In the genomic region with DNA sequence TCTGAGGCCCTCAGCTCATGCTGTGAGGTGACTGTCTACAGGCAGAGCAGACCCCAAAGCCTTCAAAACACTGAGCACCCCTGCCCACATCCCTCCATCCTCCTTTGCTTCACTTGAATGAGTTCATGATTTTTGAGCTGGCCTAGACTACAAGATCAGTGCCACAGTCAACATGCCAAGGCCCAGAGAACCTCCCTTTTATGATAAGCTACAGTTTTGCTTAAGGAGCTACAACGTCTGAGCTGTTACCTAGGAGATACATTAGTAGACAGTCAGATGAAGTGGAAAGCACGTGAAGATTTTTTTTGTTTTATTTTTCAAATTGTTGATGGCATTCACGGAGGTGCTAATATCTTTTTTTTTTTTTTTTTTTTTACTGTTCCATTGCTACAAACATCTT, we compare ENCODE assay signal across 21 cellular contexts.
DNase-seq lines count a peak whose midpoint lies in the region; ATAC-seq and TF ChIP-seq lines count a peak whose summit lies in the region.
"Had no signal": no experiment of that assay in that cellular context is flagged by ENCODE, and none has a peak within 500 bp of the region (broad histone marks: within the 10 kb centered on the region; RNA-seq: fewer than 3 reads in every experiment).

No MANE protein-coding gene starts in this region.

- CTCF ChIA-PET in Calu3 (lab: Charles Lee), result interaction anchor here (0.7 kb wide), 1 partner anchor 26 kb away, joined by 6 read pairs; no protein-coding TSS in a partner anchor

- no peaks in the 10 kb centered on the region for H3K36me3 Mint-ChIP-seq in activated T-helper 17 cell treated with anti-CD3 and anti-CD28 coated beads, Interleukin-2, amount 50 U/mL, for 72 hours (ENCODE audit: low read depth)
- H3K36me3 Mint-ChIP-seq in Calu3 (ENCODE audit: insufficient read depth, unreplicated experiment), result no peaks in the 10 kb centered on the region

- peaks cover 32% of the 10 kb centered on the region for H3K27me3 Mint-ChIP-seq in activated T-helper 17 cell treated with anti-CD3 and anti-CD28 coated beads, Interleukin-2, amount 50 U/mL, for 72 hours
- no peaks in the 10 kb centered on the region for H3K27me3 Mint-ChIP-seq in Calu3 (ENCODE audit: unreplicated experiment)

- H3K27me3 ChIP-seq in heart right ventricle (peaks cover 0 to 29% (median 0%) of the 10 kb centered on the region in 7 donors), endocrine pancreas (ENCODE audit: control insufficient read depth, insufficient read depth, low read length) (no peaks in the 10 kb centered on the region), psoas muscle (ENCODE audit: insufficient read depth in 3 of 3, low read length in 2 of 3) (no peaks in the 10 kb centered on the region)
- H3K27me3 ChIP-seq: BLaER1 treated with 17β-estradiol and CSF1 and Interleukin-3, amounts not matched to agents 10 nM and 100 nM had no signal

- H3K36me3 ChIP-seq in heart right ventricle, result no peaks in the 10 kb centered on the region
- no peaks in the 10 kb centered on the region for H3K36me3 ChIP-seq in endocrine pancreas (ENCODE audit: control insufficient read depth, insufficient read depth, low read length)
- H3K36me3 ChIP-seq in psoas muscle (ENCODE audit: insufficient read depth in 1 of 2, low read depth in 1 of 2), result peaks cover 0 to 4% of the 10 kb centered on the region in 2 donors
- H3K36me3 ChIP-seq: BLaER1 treated with 17β-estradiol and CSF1 and Interleukin-3, amounts not matched to agents 10 nM and 100 nM had no signal

- no peaks in the 10 kb centered on the region for H3K9me3 Mint-ChIP-seq in activated T-helper 17 cell treated with anti-CD3 and anti-CD28 coated beads, Interleukin-2, amount 50 U/mL, for 72 hours
- no peaks in the 10 kb centered on the region for H3K9me3 Mint-ChIP-seq in Calu3 (ENCODE audit: low read depth, unreplicated experiment)
- H3K9me3 Mint-ChIP-seq: CD4-positive, alpha-beta T cell had no signal

- intact Hi-C loops in left cardiac atrium (cut with DNase I), result no loop called here
- intact Hi-C loops in heart right ventricle (cut with DNase I), result no loop called here
- intact Hi-C loops in psoas muscle (cut with DNase I), result no loop called here
- intact Hi-C loops in Calu3 (cut with micrococcal nuclease; ENCODE audit: unreplicated experiment), result no loop called here
- intact Hi-C loops in posterior cingulate gyrus (cut with DNase I), result no loop called here

- no peaks in the 10 kb centered on the region for H3K4me1 Mint-ChIP-seq in activated T-helper 17 cell treated with anti-CD3 and anti-CD28 coated beads, Interleukin-2, amount 50 U/mL, for 72 hours
- H3K4me1 Mint-ChIP-seq in Calu3 (ENCODE audit: low read depth, unreplicated experiment), result peaks cover 16% of the 10 kb centered on the region

- no peak overlapping the region for H3K9ac ChIP-seq in endocrine pancreas (ENCODE audit: control insufficient read depth, insufficient read depth, low read length)
- H3K9ac ChIP-seq: BLaER1 treated with 17β-estradiol and CSF1 and Interleukin-3, amounts not matched to agents 10 nM and 100 nM had no signal

- H3K4me1 ChIP-seq in heart right ventricle (peaks cover 0 to 29% (median 8%) of the 10 kb centered on the region in 9 donors), endocrine pancreas (ENCODE audit: control insufficient read depth, insufficient read depth, low read length) (no peaks in the 10 kb centered on the region), psoas muscle (peaks cover 47% of the 10 kb centered on the region)
- H3K4me1 ChIP-seq: BLaER1 treated with 17β-estradiol and CSF1 and Interleukin-3, amounts not matched to agents 10 nM and 100 nM had no signal

- no peak overlapping the region for H3K4me3 ChIP-seq in heart right ventricle
- H3K4me3 ChIP-seq in endocrine pancreas (ENCODE audit: control insufficient read depth, insufficient read depth, low read length), result peak overlapping the region; percentile 54
- no peak overlapping the region for H3K4me3 ChIP-seq in psoas muscle
- H3K4me3 ChIP-seq: A549; BLaER1 treated with 17β-estradiol and CSF1 and Interleukin-3, amounts not matched to agents 10 nM and 100 nM had no signal

- H3K4me3 Mint-ChIP-seq in activated T-helper 17 cell treated with anti-CD3 and anti-CD28 coated beads, Interleukin-2, amount 50 U/mL, for 72 hours, result no peak overlapping the region
- H3K4me3 Mint-ChIP-seq in Calu3 (ENCODE audit: low read depth, unreplicated experiment), result no peak overlapping the region
- H3K4me3 Mint-ChIP-seq: CD4-positive, alpha-beta T cell had no signal

- DNase-seq in left cardiac atrium (no peak), heart right ventricle (no peak), psoas muscle (no peak), Calu3 (no peak), posterior cingulate gyrus (no peak)
- DNase-seq: AML-193; CD4-positive, alpha-beta T cell; DND-41; H7; NCI-H1417 treated with DMSO at 0.1 percent for 48 hours; NCI-H1694 treated with DMSO at 0.1 percent for 48 hours; NCI-H2171 treated with DMSO at 0.1 percent for 48 hours; NCI-H446; NCI-H524 treated with DMSO at 0.1 percent for 48 hours; NCI-H82 had no signal

- no peak overlapping the region for H3K27ac Mint-ChIP-seq in activated T-helper 17 cell treated with anti-CD3 and anti-CD28 coated beads, Interleukin-2, amount 50 U/mL, for 72 hours
- no peak overlapping the region for H3K27ac Mint-ChIP-seq in Calu3 (ENCODE audit: unreplicated experiment)
- H3K27ac Mint-ChIP-seq: CD4-positive, alpha-beta T cell had no signal

- H3K27ac ChIP-seq in heart right ventricle, result no peak overlapping the region
- H3K27ac ChIP-seq in psoas muscle, result peak overlapping the region; percentile 53
- H3K27ac ChIP-seq: A549; BLaER1 treated with 17β-estradiol and CSF1 and Interleukin-3, amounts not matched to agents 10 nM and 100 nM; RWPE1 had no signal

- ATAC-seq in left cardiac atrium (peak; percentile 41 to 59), heart right ventricle (no peak), psoas muscle (no peak)
- no peak for ATAC-seq in activated T-helper 17 cell treated with anti-CD3 and anti-CD28 coated beads, Interleukin-2, amount 50 U/mL, for 72 hours (replicated peaks)
- ATAC-seq: A549, Panc1 had no signal

- 86 to 90% methylated on average over 3 of the region's 3 CpGs for WGBS in heart right ventricle, 2 donors
- 88 to 99% (median 90%) methylated on average over 3 of the region's 3 CpGs for WGBS in psoas muscle, 3 donors

- BruUV-seq in Calu3 (replicated peaks; lab: Mats Ljungman, UMichigan), result no TSS peak

- no peaks in the 10 kb centered on the region for H3K9me3 ChIP-seq in heart right ventricle
- H3K9me3 ChIP-seq in endocrine pancreas (ENCODE audit: control insufficient read depth, low read length), result no peaks in the 10 kb centered on the region
- no peaks in the 10 kb centered on the region for H3K9me3 ChIP-seq in psoas muscle
- H3K9me3 ChIP-seq: A549 had no signal

- TF ChIP-seq CTCF in heart right ventricle (IDR thresholded peaks at IDR 0.05) (no peak), psoas muscle (IDR thresholded peaks at IDR 0.05) (no peak), Calu3 (IDR thresholded peaks at IDR 0.05; ENCODE audit: unreplicated experiment) (no peak)

Comparison
In these comparisons a context has a peak if more than half of its experiments do, and no peak if none do; other contexts are left out.
1. ATAC-seq: peak in left cardiac atrium (2 of 2); none in heart right ventricle (0 of 8), psoas muscle (0 of 4) and activated T-helper 17 cell treated with anti-CD3 and anti-CD28 coated beads, Interleukin-2, amount 50 U/mL, for 72 hours (single experiment).